In the genomic region with DNA sequence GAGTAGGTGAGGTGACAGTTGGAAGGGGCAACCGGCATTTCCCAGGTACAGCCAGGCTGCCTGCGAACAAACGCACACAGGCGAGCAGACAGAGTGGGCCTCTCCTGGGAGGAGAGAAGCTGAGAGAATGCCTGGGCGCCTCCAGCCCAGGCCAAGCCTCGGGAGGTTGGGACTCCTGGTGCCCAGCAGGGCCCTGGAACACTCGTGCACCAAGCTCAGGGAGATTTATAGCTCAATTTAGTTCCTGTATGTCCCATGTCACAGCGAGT, we compare ENCODE assay signal across 22 cellular contexts.
DNase-seq lines count a peak whose midpoint lies in the region; ATAC-seq, FAIRE-seq and TF ChIP-seq lines count a peak whose summit lies in the region.
"Had no signal": no experiment of that assay in that cellular context is flagged by ENCODE, and none has a peak within 500 bp of the region (broad histone marks: within the 10 kb centered on the region; RNA-seq: fewer than 3 reads in every experiment).

No MANE protein-coding gene starts in this region.

- no peak overlapping the region for H2AK5ac ChIP-seq in H1 (ENCODE audit: low read depth, low read length)

- no peak overlapping the region for H3K23ac ChIP-seq in H1 (ENCODE audit: insufficient read length)

- TF ChIP-seq CTCF in natural killer cell (IDR thresholded peaks at IDR 0.05) (no peak), H1 (IDR thresholded peaks at IDR 0.05; ENCODE audit: control extremely low read depth in 1 of 3, insufficient read depth in 1 of 3, low read depth in 1 of 3, low read length in 3 of 3) (no peak), neural progenitor cell (IDR thresholded peaks at IDR 0.05) (no peak), dorsolateral prefrontal cortex (IDR thresholded peaks at IDR 0.05 in 54 of 56, conservative IDR thresholded peaks at IDR 0.05 in 2 of 56; ENCODE audit: low read depth in 1 of 56, partially characterized antibody in 56 of 56) (no peak)

- peak overlapping the region; percentile 4; the same call in 1 of the 2 replicates for H2BK5ac ChIP-seq in H1 (ENCODE audit: low read depth, low read length)

- H3K27me3 ChIP-seq in H1 (replicated peaks in 1 of 4; ENCODE audit: control insufficient read depth in 3 of 4, extremely low read depth in 1 of 4, insufficient read depth in 3 of 4, low read length in 3 of 4) (no peaks in the 10 kb centered on the region), neural progenitor cell (no peaks in the 10 kb centered on the region), dorsolateral prefrontal cortex (peaks cover 0 to 2% (median 0%) of the 10 kb centered on the region in 45 donors)
- H3K27me3 ChIP-seq: SJSA1 had no signal

- H2BK120ac ChIP-seq in H1 (replicated peaks; ENCODE audit: low read depth, low read length): no peak overlapping the region

- H3K36me3 ChIP-seq in H1 (ENCODE audit: control insufficient read depth in 2 of 4, insufficient read depth in 4 of 4, low read length in 3 of 4) (no peaks in the 10 kb centered on the region; a peak in 1 of 8 replicates), neural progenitor cell (no peaks in the 10 kb centered on the region)
- H3K36me3 ChIP-seq: SJSA1 had no signal

- no peaks in the 10 kb centered on the region for H3K4me1 Mint-ChIP-seq in natural killer cell treated with Interleukin-12 subunit alpha and Interleukin-12 subunit beta and Interleukin-15 and Interleukin-18, amount 100 ng/mL, for 72 hours (ENCODE audit: low read depth in 2 of 2)
- H3K4me1 Mint-ChIP-seq in natural killer cell: no peaks in the 10 kb centered on the region
- peaks cover 69% of the 10 kb centered on the region for H3K4me1 Mint-ChIP-seq in neural progenitor cell

- H3K4me2 ChIP-seq in H1 (ENCODE audit: insufficient read depth in 1 of 2, low read depth in 2 of 2, low read length in 2 of 2): no peak overlapping the region
- H3K4me2 ChIP-seq in neural progenitor cell: no peak overlapping the region
- H3K4me2 ChIP-seq: PC-9 had no signal

- H3K27me3 Mint-ChIP-seq in natural killer cell treated with Interleukin-12 subunit alpha and Interleukin-12 subunit beta and Interleukin-15 and Interleukin-18, amount 100 ng/mL, for 72 hours: peaks cover 0 to under 1% of the 10 kb centered on the region in 2 donors
- no peaks in the 10 kb centered on the region for H3K27me3 Mint-ChIP-seq in natural killer cell (ENCODE audit: low read depth in 2 of 2)
- peaks cover 6% of the 10 kb centered on the region for H3K27me3 Mint-ChIP-seq in neural progenitor cell (ENCODE audit: insufficient read depth, low read depth)
- H3K27me3 Mint-ChIP-seq: CD4-positive, alpha-beta T cell had no signal

- H3K4me1 ChIP-seq in H1 (replicated peaks in 1 of 4; ENCODE audit: control insufficient read depth in 3 of 4, insufficient read depth in 4 of 4, low read length in 3 of 4) (peaks cover 0 to 8% (median 4%) of the 10 kb centered on the region in 4 experiments; a peak in 3 of 7 replicates), neural progenitor cell (peaks cover 33% of the 10 kb centered on the region)

- H3K23me2 ChIP-seq in H1 (ENCODE audit: low read depth, low read length): no peaks in the 10 kb centered on the region

- H2BK15ac ChIP-seq in H1 (ENCODE audit: low read length): no peak overlapping the region

- ATAC-seq in natural killer cell treated with Interleukin-12 subunit alpha and Interleukin-12 subunit beta and Interleukin-15 and Interleukin-18, amount 100 ng/mL, for 72 hours: no peak
- ATAC-seq in natural killer cell (no peak), HG02884 (IDR thresholded peaks at IDR 0.05; ENCODE audit: unreplicated experiment) (no peak)
- ATAC-seq: HCT116, HepG2 had no signal

- no peaks in the 10 kb centered on the region for H3K36me3 Mint-ChIP-seq in natural killer cell treated with Interleukin-12 subunit alpha and Interleukin-12 subunit beta and Interleukin-15 and Interleukin-18, amount 100 ng/mL, for 72 hours
- H3K36me3 Mint-ChIP-seq in natural killer cell (no peaks in the 10 kb centered on the region), neural progenitor cell (no peaks in the 10 kb centered on the region)

- no peak overlapping the region for H3K9ac ChIP-seq in H1 (replicated peaks in 1 of 4; ENCODE audit: extremely low read depth in 1 of 4, low read depth in 3 of 4, low read length in 3 of 4)
- H3K9ac ChIP-seq in neural progenitor cell: no peak overlapping the region

- no peaks in the 10 kb centered on the region for H3K9me3 ChIP-seq in H1 (ENCODE audit: insufficient read depth in 2 of 2, low read depth in 1 of 2, low read length in 1 of 2)
- H3K9me3 ChIP-seq in neural progenitor cell (ENCODE audit: low read depth): no peaks in the 10 kb centered on the region

- no peak for TF ChIP-seq RAD21 in H1 (IDR thresholded peaks at IDR 0.05 in 1 of 2, conservative IDR thresholded peaks at IDR 0.05 in 1 of 2; ENCODE audit: low read depth in 2 of 2, low read length in 2 of 2)

- no peak overlapping the region for H3K27ac Mint-ChIP-seq in natural killer cell treated with Interleukin-12 subunit alpha and Interleukin-12 subunit beta and Interleukin-15 and Interleukin-18, amount 100 ng/mL, for 72 hours
- H3K27ac Mint-ChIP-seq in natural killer cell: no peak overlapping the region
- H3K27ac Mint-ChIP-seq in neural progenitor cell: peak overlapping the region; percentile 88
- H3K27ac Mint-ChIP-seq: CD4-positive, alpha-beta T cell had no signal

- no peak for FAIRE-seq in H1 (lab: Jason Lieb, UNC)
- FAIRE-seq: G401.6, HepG2 had no signal

- H3K4me3 ChIP-seq in H1 (ENCODE audit: extremely low read depth in 1 of 4, insufficient read depth in 2 of 4, low read depth in 3 of 4, low read length in 4 of 4): no peak overlapping the region
- H3K4me3 ChIP-seq in neural progenitor cell: no peak overlapping the region
- no peak overlapping the region for H3K4me3 ChIP-seq in dorsolateral prefrontal cortex
- H3K4me3 ChIP-seq: PC-9, SJSA1 had no signal

- CTCF ChIA-PET in H1 (lab: Charles Lee; ENCODE audit: partially characterized antibody): interaction anchor here (0.9 to 2.2 kb wide), 7 partner anchors 9 to 70 kb away, joined by 3 to 8 read pairs (median 5); no protein-coding TSS in a partner anchor

- H3K4me3 Mint-ChIP-seq in natural killer cell treated with Interleukin-12 subunit alpha and Interleukin-12 subunit beta and Interleukin-15 and Interleukin-18, amount 100 ng/mL, for 72 hours: no peak overlapping the region
- no peak overlapping the region for H3K4me3 Mint-ChIP-seq in natural killer cell
- no peak overlapping the region for H3K4me3 Mint-ChIP-seq in neural progenitor cell
- H3K4me3 Mint-ChIP-seq: CD4-positive, alpha-beta T cell had no signal

- no peaks in the 10 kb centered on the region for H3K79me1 ChIP-seq in H1 (ENCODE audit: low read depth, low read length)

- H3K4ac ChIP-seq in H1 (replicated peaks; ENCODE audit: insufficient read length, low read depth, low read length): no peak overlapping the region

- WGBS in H1 (ENCODE audit: extremely low coverage in 1 of 2, insufficient coverage in 1 of 2, insufficient read length in 1 of 2, insufficient replicate concordance in 2 of 2, low coverage in 1 of 2, low lambda C conversion rate in 2 of 2, missing lambda C conversion rate in 1 of 2), 2 experiments: 91% methylated on average over 8 of the region's 8 CpGs; no CpG with 5 or more reads in 1 of the 2 experiments

- H2AFZ ChIP-seq in H1 (ENCODE audit: low read length) (no peak overlapping the region), neural progenitor cell (replicated peaks) (no peak overlapping the region)
- H2AFZ ChIP-seq: PC-9 had no signal

- H4K8ac ChIP-seq in H1 (ENCODE audit: extremely low read depth, insufficient read depth, low read length): no peak overlapping the region

- H3F3A ChIP-seq in neural progenitor cell (ENCODE audit: low read depth): peaks cover 18% of the 10 kb centered on the region

- DNase-seq in natural killer cell treated with Interleukin-12 subunit alpha and Interleukin-12 subunit beta and Interleukin-15 and Interleukin-18, amount 100 ng/mL, for 72 hours (ENCODE audit: low spot score): peak; percentile 50
- DNase-seq in natural killer cell: no peak
- DNase-seq in H1 (ENCODE audit: low read depth in 1 of 2, low spot score in 2 of 2): no peak
- DNase-seq in neural progenitor cell (ENCODE audit: low spot score): no peak
- no peak for DNase-seq in dorsolateral prefrontal cortex
- DNase-seq in NCI-H774 (lab: John Stamatoyannopoulos, UW): no peak
- DNase-seq: CD4-positive, alpha-beta T cell; COR-L47; GOT3; NCI-H1092; NCI-H1417 treated with DMSO at 0.1 percent for 48 hours; NCI-H187; NCI-H2171 treated with DMSO at 0.1 percent for 48 hours; NCI-H345; NCI-H510A treated with DMSO at 0.1 percent for 48 hours; NK-92 treated with Interleukin-12 subunit alpha and Interleukin-12 subunit beta, amount 100 ng/mL, for 24 hours had no signal

- no peak overlapping the region for H4K5ac ChIP-seq in H1 (ENCODE audit: insufficient read length, low read depth, low read length)

- H3K56ac ChIP-seq in H1 (replicated peaks; ENCODE audit: insufficient read length, low read depth, low read length): no peak overlapping the region

- POLR2A ChIA-PET in H1 (lab: Charles Lee; ENCODE audit: partially characterized antibody): interaction anchor here (1.1 to 1.3 kb wide), 2 partner anchors 30 to 76 kb away, joined by 3 to 4 read pairs; no protein-coding TSS in a partner anchor

- no peak overlapping the region for H2BK12ac ChIP-seq in H1 (ENCODE audit: low read depth, low read length)

- no peak for TF ChIP-seq POLR2A in H1 (IDR thresholded peaks at IDR 0.05; ENCODE audit: control extremely low read depth in 1 of 2, low read depth in 2 of 2, low read length in 2 of 2)

- no peak overlapping the region for H4K91ac ChIP-seq in H1 (replicated peaks; ENCODE audit: insufficient read length, low read length)

- H3K9me3 Mint-ChIP-seq in natural killer cell treated with Interleukin-12 subunit alpha and Interleukin-12 subunit beta and Interleukin-15 and Interleukin-18, amount 100 ng/mL, for 72 hours: no peaks in the 10 kb centered on the region
- H3K9me3 Mint-ChIP-seq in natural killer cell: no peaks in the 10 kb centered on the region
- H3K9me3 Mint-ChIP-seq in neural progenitor cell: no peaks in the 10 kb centered on the region
- H3K9me3 Mint-ChIP-seq: CD4-positive, alpha-beta T cell had no signal

- H3K79me2 ChIP-seq in H1 (ENCODE audit: control insufficient read depth in 1 of 2, insufficient read depth in 2 of 2, low read length in 2 of 2) (no peaks in the 10 kb centered on the region), neural progenitor cell (ENCODE audit: low read depth) (no peaks in the 10 kb centered on the region)

- no peak overlapping the region for H2BK20ac ChIP-seq in H1 (ENCODE audit: low read length)

- no peak overlapping the region for H3K27ac ChIP-seq in H1 (ENCODE audit: low read depth, low read length)
- H3K27ac ChIP-seq in neural progenitor cell: no peak overlapping the region
- H3K27ac ChIP-seq in dorsolateral prefrontal cortex: no peak overlapping the region
- H3K27ac ChIP-seq: PC-9, SJSA1 had no signal

- intact Hi-C loops in natural killer cell (cut with micrococcal nuclease): no loop called here
- intact Hi-C loops in dorsolateral prefrontal cortex (cut with DNase I): no loop called here

- H4K20me1 ChIP-seq in H1 (replicated peaks in 1 of 2; ENCODE audit: control insufficient read depth in 1 of 2, insufficient read depth in 2 of 2, low read length in 2 of 2) (peaks cover 2 to 6% of the 10 kb centered on the region in 2 experiments), neural progenitor cell (ENCODE audit: low read depth) (peaks cover 5% of the 10 kb centered on the region)

- TF ChIP-seq EP300 in H1 (IDR thresholded peaks at IDR 0.05; ENCODE audit: borderline replicate concordance in 1 of 2, low read depth in 2 of 2, low read length in 2 of 2): no peak

- no peak overlapping the region for H3K18ac ChIP-seq in H1 (ENCODE audit: extremely low read depth, low read length)

- no peak overlapping the region for H3K14ac ChIP-seq in H1 (ENCODE audit: insufficient read length)
